Comparison of ENCODE assay signal across 17 cellular contexts in the genomic region with DNA sequence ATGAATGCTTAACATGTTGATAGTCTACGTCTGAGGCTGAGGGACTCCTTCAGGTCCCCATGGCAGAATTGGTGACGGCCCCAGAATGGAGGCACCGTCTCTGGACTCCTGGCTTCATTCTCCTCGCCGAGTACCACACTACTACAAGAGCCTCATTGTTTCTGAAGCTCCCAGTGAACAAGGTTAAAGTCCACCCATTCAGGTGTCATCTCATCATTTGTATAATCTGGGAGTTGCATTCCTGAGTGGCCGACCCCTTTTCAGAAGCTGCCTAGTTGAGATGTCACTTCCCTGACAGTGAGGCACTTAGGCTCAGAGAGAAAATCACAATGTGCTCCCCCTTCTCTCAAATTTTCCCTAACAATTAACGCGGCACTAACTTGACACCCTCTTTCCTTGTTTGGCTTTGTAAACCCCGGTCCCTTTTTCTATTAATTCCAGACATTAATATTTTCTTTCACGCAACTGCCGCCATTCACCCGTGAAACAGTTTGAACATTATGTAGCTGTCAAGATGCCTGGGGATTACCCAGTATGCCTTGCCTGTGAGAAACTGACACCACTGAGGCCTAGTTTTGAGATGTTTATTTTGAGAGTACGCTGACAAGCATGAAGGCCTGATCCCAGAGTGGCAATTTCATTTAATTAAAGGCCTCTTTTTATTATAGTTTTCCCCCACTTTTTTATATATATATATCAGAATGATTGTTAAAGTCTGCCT.
A peak's percentile ranks its signal among the peaks of the same experiment; 100 is the strongest.
DNase-seq lines count a peak whose midpoint lies in the region; ATAC-seq and TF ChIP-seq lines count a peak whose summit lies in the region.
"Had no signal": no experiment of that assay in that cellular context is flagged by ENCODE, and none has a peak within 500 bp of the region (broad histone marks: within the 10 kb centered on the region; RNA-seq: fewer than 3 reads in every experiment).

No MANE protein-coding gene starts in this region.

- peak overlapping the region; percentile 28 for H2AFZ ChIP-seq in neuron (ENCODE audit: low read depth, low read length)
- H2AFZ ChIP-seq: GM23338 had no signal

- no peak overlapping the region for H3K4me3 Mint-ChIP-seq in natural killer cell
- H3K4me3 Mint-ChIP-seq in natural killer cell treated with Interleukin-12 subunit alpha and Interleukin-12 subunit beta and Interleukin-15 and Interleukin-18, amount 100 ng/mL, for 72 hours: no peak overlapping the region
- H3K4me3 Mint-ChIP-seq: B cell; CD4-positive, CD25-positive, alpha-beta regulatory T cell; CD8-positive, alpha-beta memory T cell; GM23338 had no signal

- H3K27me3 Mint-ChIP-seq in natural killer cell (ENCODE audit: low read depth in 2 of 2): no peaks in the 10 kb centered on the region
- no peaks in the 10 kb centered on the region for H3K27me3 Mint-ChIP-seq in natural killer cell treated with Interleukin-12 subunit alpha and Interleukin-12 subunit beta and Interleukin-15 and Interleukin-18, amount 100 ng/mL, for 72 hours
- H3K27me3 Mint-ChIP-seq: B cell; CD4-positive, CD25-positive, alpha-beta regulatory T cell; CD8-positive, alpha-beta memory T cell had no signal

- intact Hi-C loops in natural killer cell (cut with micrococcal nuclease) (no loop called here), left colon (cut with DNase I, micrococcal nuclease) (no loop called here), left ventricle myocardium superior (cut with micrococcal nuclease) (no loop called here)

- H3K27ac Mint-ChIP-seq in natural killer cell: peak overlapping the region; percentile 7 to 73
- H3K27ac Mint-ChIP-seq in natural killer cell treated with Interleukin-12 subunit alpha and Interleukin-12 subunit beta and Interleukin-15 and Interleukin-18, amount 100 ng/mL, for 72 hours: no peak overlapping the region
- H3K27ac Mint-ChIP-seq: B cell; CD4-positive, CD25-positive, alpha-beta regulatory T cell had no signal

- DNase-seq in natural killer cell (no peak), left colon (no peak), HUDEP-2 (lab: John Stamatoyannopoulos, UW; ENCODE audit: unreplicated experiment in 76 of 76) (no peak), left ventricle myocardium superior (no peak)
- DNase-seq in natural killer cell treated with Interleukin-12 subunit alpha and Interleukin-12 subunit beta and Interleukin-15 and Interleukin-18, amount 100 ng/mL, for 72 hours (ENCODE audit: low spot score): no peak
- DNase-seq: CD4-positive, CD25-positive, alpha-beta regulatory T cell; CD8-positive, alpha-beta memory T cell; COR-L47; DMS153; DMS79; GDM1; HCEC 1CT had no signal

- ATAC-seq in natural killer cell (no peak), left colon (peak; percentile 34), HG02840 (IDR thresholded peaks at IDR 0.05; ENCODE audit: low FRiP score, unreplicated experiment) (no peak), left ventricle myocardium superior (no peak)
- ATAC-seq in natural killer cell treated with Interleukin-12 subunit alpha and Interleukin-12 subunit beta and Interleukin-15 and Interleukin-18, amount 100 ng/mL, for 72 hours: no peak
- ATAC-seq: GM23338 had no signal

- H3K4me1 ChIP-seq in neuron (ENCODE audit: insufficient read depth, low read length): peaks cover 48% of the 10 kb centered on the region
- H3K4me1 ChIP-seq: BLaER1 treated with 17β-estradiol and CSF1 and Interleukin-3, amounts not matched to agents 10 nM and 100 nM had no signal

- no peaks in the 10 kb centered on the region for H3K9me3 Mint-ChIP-seq in natural killer cell
- H3K9me3 Mint-ChIP-seq in natural killer cell treated with Interleukin-12 subunit alpha and Interleukin-12 subunit beta and Interleukin-15 and Interleukin-18, amount 100 ng/mL, for 72 hours: no peaks in the 10 kb centered on the region
- H3K9me3 Mint-ChIP-seq: CD4-positive, CD25-positive, alpha-beta regulatory T cell; CD8-positive, alpha-beta memory T cell; GM23338 had no signal

- H3K9me3 ChIP-seq in neuron (ENCODE audit: low read length): no peaks in the 10 kb centered on the region
- H3K9me3 ChIP-seq: BLaER1 treated with 17β-estradiol and CSF1 and Interleukin-3, amounts not matched to agents 10 nM and 100 nM had no signal

- no peaks in the 10 kb centered on the region for H3K36me3 ChIP-seq in neuron (ENCODE audit: insufficient read depth, low read length)

- peaks cover 42 to 47% of the 10 kb centered on the region in 2 donors for H3K4me1 Mint-ChIP-seq in natural killer cell
- H3K4me1 Mint-ChIP-seq in natural killer cell treated with Interleukin-12 subunit alpha and Interleukin-12 subunit beta and Interleukin-15 and Interleukin-18, amount 100 ng/mL, for 72 hours (ENCODE audit: low read depth in 2 of 2): peaks cover 25 to 31% of the 10 kb centered on the region in 2 donors
- H3K4me1 Mint-ChIP-seq: B cell; CD4-positive, CD25-positive, alpha-beta regulatory T cell had no signal

- TF ChIP-seq CTCF in natural killer cell (IDR thresholded peaks at IDR 0.05): no peak

- no peak overlapping the region for H3K4me3 ChIP-seq in neuron (ENCODE audit: low read length)
- H3K4me3 ChIP-seq: BLaER1 treated with 17β-estradiol and CSF1 and Interleukin-3, amounts not matched to agents 10 nM and 100 nM; GM23338 had no signal

- H3K36me3 Mint-ChIP-seq in natural killer cell: no peaks in the 10 kb centered on the region
- H3K36me3 Mint-ChIP-seq in natural killer cell treated with Interleukin-12 subunit alpha and Interleukin-12 subunit beta and Interleukin-15 and Interleukin-18, amount 100 ng/mL, for 72 hours: peaks cover 29% of the 10 kb centered on the region

- no peaks in the 10 kb centered on the region for H3K27me3 ChIP-seq in neuron (ENCODE audit: insufficient read depth, low read length)
- H3K27me3 ChIP-seq: BLaER1 treated with 17β-estradiol and CSF1 and Interleukin-3, amounts not matched to agents 10 nM and 100 nM had no signal

Comparison
In these comparisons a context has a peak if more than half of its experiments do, and no peak if none do; other contexts are left out.
1. H3K27ac Mint-ChIP-seq: peak in natural killer cell (2 of 2); none in natural killer cell treated with Interleukin-12 subunit alpha and Interleukin-12 subunit beta and Interleukin-15 and Interleukin-18, amount 100 ng/mL, for 72 hours (0 of 2).